ENCODE assay signal across 17 cellular contexts in genomic region chr10:109995178-109995577, GRCh38. TPM values are rescaled to one million over a fixed set of nuclear protein-coding genes. Genes with fewer than 3 reads are reported as not detected.
DNase-seq lines count a peak whose midpoint lies in the region; ATAC-seq and TF ChIP-seq lines count a peak whose summit lies in the region.
"Had no signal": no experiment of that assay in that cellular context is flagged by ENCODE, and none has a peak within 500 bp of the region (broad histone marks: within the 10 kb centered on the region; RNA-seq: fewer than 3 reads in every experiment).

No MANE protein-coding gene starts in this region.

- H3K27me3 Mint-ChIP-seq in GM23338 (ENCODE audit: insufficient read depth, low read depth, poor library complexity) = peaks cover 3% of the 10 kb centered on the region
- H3K27me3 Mint-ChIP-seq: CD4-positive, alpha-beta memory T cell had no signal

- H3K27ac ChIP-seq in GM23338 (ENCODE audit: low read depth) = no peak overlapping the region
- peak overlapping the region; percentile 42 for H3K27ac ChIP-seq in colonic mucosa
- H3K27ac ChIP-seq in transverse colon = peak overlapping the region; percentile 70 to 82 (median 74)
- H3K27ac ChIP-seq: SK-N-MC had no signal

- H3K27me3 ChIP-seq in GM23338 (ENCODE audit: insufficient read depth) = no peaks in the 10 kb centered on the region
- H3K27me3 ChIP-seq in colonic mucosa = no peaks in the 10 kb centered on the region
- H3K27me3 ChIP-seq in transverse colon = no peaks in the 10 kb centered on the region

- TF ChIP-seq CTCF in GM23338 (conservative IDR thresholded peaks at IDR 0.05; ENCODE audit: low read depth in 2 of 2) (no peak), colonic mucosa (IDR thresholded peaks at IDR 0.05) (no peak), mucosa of descending colon (IDR thresholded peaks at IDR 0.05) (no peak), transverse colon (IDR thresholded peaks at IDR 0.05) (no peak)

- H3K9me2 ChIP-seq in GM23338 (ENCODE audit: insufficient read depth) = no peaks in the 10 kb centered on the region

- no peaks in the 10 kb centered on the region for H3K36me3 ChIP-seq in GM23338 (ENCODE audit: insufficient read depth)
- no peaks in the 10 kb centered on the region for H3K36me3 ChIP-seq in colonic mucosa
- H3K36me3 ChIP-seq in mucosa of descending colon (ENCODE audit: low read depth) = no peaks in the 10 kb centered on the region
- H3K36me3 ChIP-seq in transverse colon = no peaks in the 10 kb centered on the region

- no peak for TF ChIP-seq POLR2A in transverse colon (IDR thresholded peaks at IDR 0.05)

- no peak overlapping the region for H3K4me3 ChIP-seq in GM23338
- H3K4me3 ChIP-seq in colonic mucosa = no peak overlapping the region
- no peak overlapping the region for H3K4me3 ChIP-seq in mucosa of descending colon
- no peak overlapping the region for H3K4me3 ChIP-seq in transverse colon
- H3K4me3 ChIP-seq: GM12878 had no signal

- peaks cover 12% of the 10 kb centered on the region for H3K4me1 Mint-ChIP-seq in GM23338

- H2AFZ ChIP-seq in GM23338 = no peak overlapping the region

- H3K4me1 ChIP-seq in GM23338 (ENCODE audit: insufficient read depth) (peaks cover 16% of the 10 kb centered on the region), colonic mucosa (peaks cover 7% of the 10 kb centered on the region), mucosa of descending colon (ENCODE audit: low read depth) (peaks cover 26% of the 10 kb centered on the region), transverse colon (peaks cover 4 to 64% (median 26%) of the 10 kb centered on the region in 4 donors)

- peak overlapping the region in 1 of 2 donors; percentile 67 for H3K9ac ChIP-seq in colonic mucosa (ENCODE audit: low read depth in 2 of 2, low read length in 2 of 2)

- intact Hi-C loops in colonic mucosa (cut with DNase I) (no loop called here), mucosa of descending colon (cut with DNase I, micrococcal nuclease) (no loop called here), transverse colon (cut with DNase I; ENCODE audit: low total_unique reads) (no loop called here)

- no peak overlapping the region for H3K4me3 Mint-ChIP-seq in GM23338
- H3K4me3 Mint-ChIP-seq: CD4-positive, alpha-beta memory T cell had no signal

- in situ Hi-C loops in transverse colon (cut with MboI; ENCODE audit: low pct_ligation_motif_present in 1 of 4, low pct_unique_long_range_greater_than_20kb in 1 of 4, low sequenced_read_pairs in 3 of 4) = loop anchor here in 1 of 4 donors (25.0 kb wide), 1 partner anchor 108 kb away; no protein-coding TSS in a partner anchor

- 59 to 86% methylated on average over 3 to 4 of the region's 4 CpGs for WGBS in transverse colon (ENCODE audit: low coverage in 1 of 2), 2 donors

- ATAC-seq in GM23338 (peak; percentile 36; the same call in 1 of the 3 replicates), mucosa of descending colon (peak; percentile 9), left lobe of liver (no peak)
- ATAC-seq in activated CD4-positive, CD25-positive, alpha-beta regulatory T cell treated with anti-CD3 and anti-CD28 coated beads, Interleukin-2, amount 50 U/mL, for 24 hours = no peak

- no peaks in the 10 kb centered on the region for H3K36me3 Mint-ChIP-seq in GM23338 (ENCODE audit: low read depth)
- H3K36me3 Mint-ChIP-seq: CD4-positive, alpha-beta memory T cell had no signal

- no peaks in the 10 kb centered on the region for H3F3A ChIP-seq in GM23338 (replicated peaks; ENCODE audit: low read depth)

- H4K20me1 ChIP-seq in GM23338 (replicated peaks; ENCODE audit: insufficient read depth) = no peaks in the 10 kb centered on the region

- H3K9me3 ChIP-seq in colonic mucosa (no peaks in the 10 kb centered on the region), mucosa of descending colon (no peaks in the 10 kb centered on the region), transverse colon (no peaks in the 10 kb centered on the region)

- no peak for DNase-seq in GM23338 (ENCODE audit: low spot score)
- no peak for DNase-seq in colonic mucosa
- DNase-seq in mucosa of descending colon = no peak
- DNase-seq in transverse colon = no peak
- DNase-seq in GF-D8 (lab: John Stamatoyannopoulos, UW) = no peak
- DNase-seq in left lobe of liver (ENCODE audit: low spot score) = no peak
- DNase-seq: CD4-positive, alpha-beta memory T cell; DND-41; NCI-H1092 treated with DMSO at 0.1 percent for 48 hours; NCI-H1694 treated with DMSO at 0.1 percent for 48 hours; NCI-H2107; NCI-H226; NCI-H524 treated with DMSO at 0.1 percent for 48 hours; Right ventricle myocardium superior had no signal

- H3K9me3 Mint-ChIP-seq in GM23338 = no peaks in the 10 kb centered on the region

- H3K4me2 ChIP-seq in GM23338 = no peak overlapping the region

- TF ChIP-seq EP300 in transverse colon (IDR thresholded peaks at IDR 0.05; ENCODE audit: low read depth) = no peak

- no peak overlapping the region for H3K27ac Mint-ChIP-seq in GM23338

- no peaks in the 10 kb centered on the region for H3K79me2 ChIP-seq in GM23338 (replicated peaks; ENCODE audit: insufficient read depth)

TF ChIP-seq in GM23338, 12 proteins besides CTCF, POLR2A, EP300 and RAD21:
- TF ChIP-seq REST (IDR thresholded peaks at IDR 0.05; ENCODE audit: unreplicated experiment) = no peak
- no peak for TF ChIP-seq EZH2phosphoT487 (IDR thresholded peaks at IDR 0.05; ENCODE audit: unreplicated experiment)
- TF ChIP-seq CREB1 (CRISPR knock-in tag; IDR thresholded peaks at IDR 0.05; ENCODE audit: low read depth) = no peak
- TF ChIP-seq JUNB (IDR thresholded peaks at IDR 0.05; ENCODE audit: unreplicated experiment) = no peak
- TF ChIP-seq EZH2 (IDR thresholded peaks at IDR 0.05; ENCODE audit: low read depth, unreplicated experiment) = no peak

RNA-seq across cellular contexts. Expression of gene ADD3, which starts 12.6 kb away (rescaled TPM):
- total RNA-seq in GM23338 (2014; rRNA removed; shearing (Covaris generic)) = 75.1 and 767 TPM in 2 replicates
- polyA plus RNA-seq in GM23338 (2016; fragmentation: Nextera tagmentation; extraction: Ambion mirVana) = 57.0 and 68.5 TPM in 2 replicates
- total RNA-seq in colonic mucosa = 100 to 1,000 TPM; 127 to 131 TPM
- total RNA-seq in mucosa of descending colon = 100 to 1,000 TPM; 109 to 165 (median 141) TPM
- total RNA-seq in transverse colon = 100 to 1,000 TPM; 175 to 342 (median 258) TPM
- 14.2 TPM for total RNA-seq in left lobe of liver

Comparison
In these comparisons a context has a peak if more than half of its experiments do, and no peak if none do; other contexts are left out.
1. ATAC-seq: peak in GM23338 (single experiment) and mucosa of descending colon (single experiment); none in left lobe of liver (single experiment) and activated CD4-positive, CD25-positive, alpha-beta regulatory T cell treated with anti-CD3 and anti-CD28 coated beads, Interleukin-2, amount 50 U/mL, for 24 hours (0 of 2).